Comparison of ENCODE assay signal across 7 cellular contexts in genomic region chr5:172601576-172601975, GRCh38. TPM values are rescaled to one million over a fixed set of nuclear protein-coding genes. Genes with fewer than 3 reads are reported as not detected.
DNase-seq lines count a peak whose midpoint lies in the region; TF ChIP-seq lines count a peak whose summit lies in the region.
"Not testable (repeated sequence)": the region's sequence is repeated elsewhere in the genome, so short reads cannot be mapped to it uniquely, and the experiment has no call there.

No MANE protein-coding gene starts in this region.

- peak; percentile 22 for DNase-seq in NCI-H524 treated with DMSO at 0.1 percent for 48 hours (lab: John Stamatoyannopoulos, UW)
- not testable (repeated sequence) for DNase-seq in adrenal gland; esophagus squamous epithelium (lab: John Stamatoyannopoulos, UW); thyroid gland
- DNase-seq in left ventricle myocardium inferior = peak; percentile 11
- peak; percentile 68 for DNase-seq in mesenteric fat pad (ENCODE audit: low spot score)
- peak; percentile 40 for DNase-seq in posterior vena cava (ENCODE audit: low spot score)

- intact Hi-C loops in adrenal gland (cut with DNase I); esophagus squamous epithelium (cut with DNase I); left ventricle myocardium inferior (cut with micrococcal nuclease); posterior vena cava (cut with DNase I); thyroid gland (cut with DNase I): not testable (repeated sequence)

- WGBS in adrenal gland, 4 donors = 92 to 99% (median 95%) methylated on average over 5 to 7 of the region's 7 CpGs
- WGBS in esophagus squamous epithelium, 2 donors = 57 to 67% methylated on average over 1 to 4 of the region's 7 CpGs
- 91 to 95% methylated on average over 7 of the region's 7 CpGs for WGBS in thyroid gland, 2 donors

- not testable (repeated sequence) for TF ChIP-seq CTCF in adrenal gland (IDR thresholded peaks at IDR 0.05); esophagus squamous epithelium (IDR thresholded peaks at IDR 0.05); left ventricle myocardium inferior (IDR thresholded peaks at IDR 0.05; ENCODE audit: borderline replicate concordance); thyroid gland (IDR thresholded peaks at IDR 0.05)

- TF ChIP-seq POLR2A in adrenal gland (IDR thresholded peaks at IDR 0.05); esophagus squamous epithelium (IDR thresholded peaks at IDR 0.05); thyroid gland (IDR thresholded peaks at IDR 0.05): not testable (repeated sequence)

- H3K27ac ChIP-seq in adrenal gland (peak overlapping the region in 3 of 5 donors; percentile 64 to 85 (median 82)), esophagus squamous epithelium (peak overlapping the region in 3 of 4 donors; percentile 81 to 85 (median 83)), left ventricle myocardium inferior (replicated peaks) (peak overlapping the region; percentile 89), thyroid gland (peak overlapping the region in 2 of 3 donors; percentile 18 to 33)

- H3K27me3 ChIP-seq in adrenal gland; esophagus squamous epithelium; left ventricle myocardium inferior (ENCODE audit: low read depth); thyroid gland: not testable (repeated sequence)

- not testable (repeated sequence) for H3K9me3 ChIP-seq in adrenal gland (replicated peaks in 1 of 3); esophagus squamous epithelium; left ventricle myocardium inferior (replicated peaks); thyroid gland

- H3K4me3 ChIP-seq in adrenal gland; esophagus squamous epithelium; left ventricle myocardium inferior; thyroid gland (replicated peaks in 1 of 3): not testable (repeated sequence)

- not testable (repeated sequence) for H3K4me1 ChIP-seq in adrenal gland (replicated peaks in 1 of 2); thyroid gland
- H3K4me1 ChIP-seq in esophagus squamous epithelium = peaks cover 6 to 47% (median 12%) of the 10 kb centered on the region in 3 donors
- peaks cover 66% of the 10 kb centered on the region for H3K4me1 ChIP-seq in left ventricle myocardium inferior

- not testable (repeated sequence) for H3K36me3 ChIP-seq in adrenal gland (replicated peaks in 1 of 2); esophagus squamous epithelium; left ventricle myocardium inferior; thyroid gland

RNA-seq across cellular contexts. Expression of gene NEURL1B, which starts 39.5 kb away (rescaled TPM):
- total RNA-seq in adrenal gland = 10 to 100 TPM; 26.2 to 99.9 (median 60.5) TPM
- 10 to 100 TPM in 2 of 3 donors, 1 to 10 TPM in 1; 9.8 to 17.9 (median 13.9) TPM for polyA plus RNA-seq in adrenal gland
- total RNA-seq in esophagus squamous epithelium = 10 to 100 TPM; 11.9 to 18.8 (median 15.6) TPM
- 24.0 TPM for total RNA-seq in left ventricle myocardium inferior
- 35.8 TPM for total RNA-seq in mesenteric fat pad
- 10 to 100 TPM; 32.9 to 38.6 TPM for total RNA-seq in posterior vena cava
- total RNA-seq in thyroid gland = 10 to 100 TPM in 2 of 4 donors, 1 to 10 TPM in 2; 8.2 to 29.9 (median 10.9) TPM

Comparison
In these comparisons a context has a peak if more than half of its experiments do, and no peak if none do; other contexts are left out.
1. H3K27ac ChIP-seq: peak in every context shown above with its lines; median percentile 89 in left ventricle myocardium inferior; 83 in esophagus squamous epithelium; 82 in adrenal gland; 26 in thyroid gland.